In genomic region chr2:100437751-100438150, GRCh38 we compare ENCODE assay signal across 37 cellular contexts. TPM values are rescaled to one million over a fixed set of nuclear protein-coding genes. Genes with fewer than 3 reads are reported as not detected.
"Had no signal": no experiment of that assay in that cellular context is flagged by ENCODE, and none has a peak within 500 bp of the region (broad histone marks: within the 10 kb centered on the region; RNA-seq: fewer than 3 reads in every experiment).

No MANE protein-coding gene starts in this region.

- H3K27ac ChIP-seq: brain microvascular endothelial cell, epithelial cell of prostate, esophagus squamous epithelium, gastroesophageal sphincter, heart right ventricle, hepatocyte had no signal

- H3K4me3 Mint-ChIP-seq: activated CD4-positive, alpha-beta T cell treated with anti-CD3 and anti-CD28 coated beads for 36 hours; activated CD8-positive, alpha-beta T cell treated with anti-CD3 and anti-CD28 coated beads for 36 hours; activated naive CD8-positive, alpha-beta T cell; activated T-cell treated with anti-CD3 and anti-CD28 coated beads, Interleukin-2, amount 50 U/mL, for 4 hours; activated T-helper 17 cell treated with anti-CD3 and anti-CD28 coated beads, Interleukin-2, amount 50 U/mL, for 72 hours; effector memory CD8-positive, alpha-beta T cell; T-helper 17 cell; T-helper 2 cell treated with Interferon-gamma antibody and Interleukin-4, amounts not matched to agents 5 μg/mL and 100 μg/mL, for 36 hours had no signal

- H3K27ac Mint-ChIP-seq: activated CD4-positive, alpha-beta T cell treated with anti-CD3 and anti-CD28 coated beads for 36 hours; activated CD8-positive, alpha-beta T cell treated with anti-CD3 and anti-CD28 coated beads for 36 hours; activated naive CD8-positive, alpha-beta T cell; activated T-helper 17 cell treated with anti-CD3 and anti-CD28 coated beads, Interleukin-2, amount 50 U/mL, for 72 hours; effector memory CD8-positive, alpha-beta T cell; T-helper 17 cell; T-helper 2 cell treated with Interferon-gamma antibody and Interleukin-4, amounts not matched to agents 5 μg/mL and 100 μg/mL, for 36 hours had no signal

- H3K9me3 Mint-ChIP-seq: activated CD8-positive, alpha-beta T cell treated with anti-CD3 and anti-CD28 coated beads for 36 hours; activated T-cell treated with anti-CD3 and anti-CD28 coated beads, Interleukin-2, amount 50 U/mL, for 4 hours; activated T-helper 17 cell treated with anti-CD3 and anti-CD28 coated beads, Interleukin-2, amount 50 U/mL, for 72 hours; effector memory CD8-positive, alpha-beta T cell; T-helper 2 cell treated with Interferon-gamma antibody and Interleukin-4, amounts not matched to agents 5 μg/mL and 100 μg/mL, for 36 hours had no signal

- H3K36me3 Mint-ChIP-seq: activated naive CD8-positive, alpha-beta T cell had no signal

- DNase-seq: activated CD4-positive, alpha-beta T cell treated with anti-CD3 and anti-CD28 coated beads for 36 hours; activated CD4-positive, alpha-beta T cell treated with anti-CD3 and anti-CD28 coated beads, Interleukin-2, amount 50 U/mL, for 1 hour; activated CD4-positive, alpha-beta T cell treated with anti-CD3 and anti-CD28 coated beads, Interleukin-2, amount 50 U/mL, for 48 hours; activated CD4-positive, CD25-positive, alpha-beta regulatory T cell; activated CD4-positive, CD25-positive, alpha-beta regulatory T cell treated with anti-CD3 and anti-CD28 coated beads, Interleukin-2, amount 50 U/mL, for 72 hours; activated CD8-positive, alpha-beta memory T cell treated with anti-CD3 and anti-CD28 coated beads for 24 hours; activated CD8-positive, alpha-beta T cell treated with anti-CD3 and anti-CD28 coated beads for 36 hours; activated effector memory CD4-positive, alpha-beta T cell treated with Interleukin-2 at 50 U/mL for 16 hours; activated gamma-delta T cell treated with Interleukin-2 at 50 U/mL for 16 hours; activated naive CD4-positive, alpha-beta T cell treated with anti-CD3 and anti-CD28 coated beads, Interleukin-2, amount 50 U/mL, for 16 hours; activated naive CD4-positive, alpha-beta T cell treated with Interleukin-2 at 50 U/mL for 16 hours; activated T-cell treated with anti-CD3 and anti-CD28 coated beads, Interleukin-2, amount 50 U/mL, for 4 hours; amniotic stem cell; anterior cingulate cortex; brain microvascular endothelial cell; caudate nucleus; cortex of kidney; dermis blood vessel endothelial cell; effector CD4-positive, alpha-beta T cell; effector memory CD8-positive, alpha-beta T cell; esophagus squamous epithelium; foreskin melanocyte; heart right ventricle; T-helper 17 cell; T1000 had no signal

- H3K4me1 Mint-ChIP-seq: activated CD4-positive, alpha-beta T cell treated with anti-CD3 and anti-CD28 coated beads for 36 hours; activated T-helper 17 cell treated with anti-CD3 and anti-CD28 coated beads, Interleukin-2, amount 50 U/mL, for 72 hours had no signal

RNA-seq across cellular contexts. Expression of gene NMS, which starts 32.5 kb away (rescaled TPM):
- total RNA-seq: activated CD4-positive, alpha-beta T cell treated with anti-CD3 and anti-CD28 coated beads for 36 hours; activated CD8-positive, alpha-beta T cell treated with anti-CD3 and anti-CD28 coated beads for 36 hours; activated T-cell treated with anti-CD3 and anti-CD28 coated beads, Interleukin-2, amount 50 U/mL, for 4 hours; activated T-helper 17 cell treated with anti-CD3 and anti-CD28 coated beads, Interleukin-2, amount 50 U/mL, for 72 hours; astrocyte; bronchial epithelial cell; chondrocyte; dermis blood vessel endothelial cell; esophagus squamous epithelium; fibroblast of lung; fibroblast of villous mesenchyme; gastroesophageal sphincter; glomerular endothelial cell; heart right ventricle; hepatocyte; T-helper 17 cell had no signal
